In genomic region chr11:130131957-130132850, GRCh38 we compare ENCODE assay signal across 8 cellular contexts. TPM values are rescaled to one million over a fixed set of nuclear protein-coding genes. Genes with fewer than 3 reads are reported as not detected.
DNase-seq lines count a peak whose midpoint lies in the region; ATAC-seq and TF ChIP-seq lines count a peak whose summit lies in the region.

No MANE protein-coding gene starts in this region.

- intact Hi-C loops in CD14-positive monocyte (cut with micrococcal nuclease) (loop anchor here (2.0 to 5.0 kb wide), 2 partner anchors 130 to 209 kb away; partner anchors contain the start of gene PRDM10 (in 1 of the 2)), Panc1 (cut with micrococcal nuclease; ENCODE audit: unreplicated experiment) (loop anchor here (1.0 to 2.0 kb wide), 2 partner anchors 139 to 208 kb away; no protein-coding TSS in a partner anchor), gastrocnemius medialis (cut with DNase I; ENCODE audit: low total_unique reads) (loop anchor here (1.0 to 2.0 kb wide), 2 partner anchors 61 to 209 kb away; no protein-coding TSS in a partner anchor)

- POLR2A ChIA-PET in Panc1 (lab: Charles Lee) = interaction anchor here (0.6 to 0.7 kb wide), 4 partner anchors 62 to 307 kb away, joined by 3 to 4 read pairs (median 4); partner anchors contain the start of gene APLP2

- H3K36me3 ChIP-seq in Panc1 (ENCODE audit: control insufficient read depth, insufficient read depth, low read length) = peaks cover 50% of the 10 kb centered on the region
- H3K36me3 ChIP-seq in cardiac muscle cell = peaks cover 46% of the 10 kb centered on the region
- H3K36me3 ChIP-seq in gastrocnemius medialis = peaks cover 0 to 75% of the 10 kb centered on the region in 2 donors

- no peaks in the 10 kb centered on the region for H3K9me3 Mint-ChIP-seq in CD14-positive monocyte

- CTCF ChIA-PET in Panc1 (lab: Charles Lee) = interaction anchor here (0.6 to 2.1 kb wide), 22 partner anchors 15 to 347 kb away, joined by 3 to 33 read pairs (median 4); partner anchors contain the start of genes APLP2, NFRKB and PRDM10

- no peak overlapping the region for H3K4me3 Mint-ChIP-seq in CD14-positive monocyte

- peaks cover 0 to 2% (median 0%) of the 10 kb centered on the region in 3 donors for H3K27me3 Mint-ChIP-seq in CD14-positive monocyte (ENCODE audit: low read depth in 3 of 3)

- DNase-seq in CD14-positive monocyte (ENCODE audit: low spot score) (no peak), HuH-7.5 (ENCODE audit: low spot score) (peak; percentile 70), Panc1 (ENCODE audit: low read depth, low spot score) (peak; percentile 72), cardiac muscle cell (ENCODE audit: low read depth in 1 of 2, low spot score in 1 of 2) (peak; percentile 57 to 79), gastrocnemius medialis (peak in 1 of 2 donors; percentile 38), hippocampal formation (lab: John Stamatoyannopoulos, UW) (no peak)
- peak; percentile 34 for DNase-seq in activated effector memory CD4-positive, alpha-beta T cell treated with Interleukin-2 at 50 U/mL for 16 hours

- H3K4me3 ChIP-seq in Panc1 (ENCODE audit: low read depth in 2 of 2, low read length in 2 of 2) = no peak overlapping the region
- H3K4me3 ChIP-seq in cardiac muscle cell = no peak overlapping the region
- H3K4me3 ChIP-seq in gastrocnemius medialis = no peak overlapping the region

- H3K27ac ChIP-seq in Panc1 (ENCODE audit: low read length) (no peak overlapping the region), cardiac muscle cell (peak overlapping the region; percentile 53), gastrocnemius medialis (no peak overlapping the region)

- ATAC-seq in GM18907 (IDR thresholded peaks at IDR 0.05; ENCODE audit: unreplicated experiment) (peak; percentile 68), Panc1 (peak; percentile 85), gastrocnemius medialis (peak; percentile 76 to 95)

- H3K4me1 ChIP-seq in Panc1 (ENCODE audit: control insufficient read depth, insufficient read depth, low read length) (no peaks in the 10 kb centered on the region), cardiac muscle cell (ENCODE audit: low read depth) (peaks cover 14% of the 10 kb centered on the region), gastrocnemius medialis (peaks cover 12% of the 10 kb centered on the region in 2 donors)

- no peak for TF ChIP-seq POLR2A in gastrocnemius medialis (IDR thresholded peaks at IDR 0.05)

- peaks cover 10% of the 10 kb centered on the region for H3K4me1 Mint-ChIP-seq in CD14-positive monocyte

- H3K9me3 ChIP-seq in Panc1 (ENCODE audit: control insufficient read depth, insufficient read depth, low read depth, low read length) (no peaks in the 10 kb centered on the region), cardiac muscle cell (ENCODE audit: low read depth) (no peaks in the 10 kb centered on the region), gastrocnemius medialis (no peaks in the 10 kb centered on the region)

- peaks cover 93 to 98% of the 10 kb centered on the region in 2 donors for H3K36me3 Mint-ChIP-seq in CD14-positive monocyte

- BruUV-seq in Panc1 (replicated peaks; lab: Mats Ljungman, UMichigan) = no TSS peak

- TF ChIP-seq CTCF in CD14-positive monocyte (IDR thresholded peaks at IDR 0.05) (peak; percentile 94), Panc1 (IDR thresholded peaks at IDR 0.05) (peak; percentile 94), cardiac muscle cell (IDR thresholded peaks at IDR 0.05; ENCODE audit: low read depth, low read length) (peak; percentile 81), gastrocnemius medialis (IDR thresholded peaks at IDR 0.05 in 4 of 5, conservative IDR thresholded peaks at IDR 0.05 in 1 of 5) (peak; percentile 59 to 80 (median 74))

- H3K27ac Mint-ChIP-seq in CD14-positive monocyte = peak overlapping the region; percentile 74 to 92 (median 82)

- in situ Hi-C loops in Panc1 (cut with HindIII; ENCODE audit: low pct_unique_long_range_greater_than_20kb, low sequenced_read_pairs) (no loop called here), gastrocnemius medialis (cut with MboI; ENCODE audit: low sequenced_read_pairs in 4 of 4) (loop anchor here in 3 of 4 donors (5.0 kb wide), 1 partner anchor 205 kb away; no protein-coding TSS in a partner anchor)

- H3K27me3 ChIP-seq in Panc1 (ENCODE audit: control insufficient read depth, insufficient read depth, low read length) (no peaks in the 10 kb centered on the region), cardiac muscle cell (no peaks in the 10 kb centered on the region), gastrocnemius medialis (no peaks in the 10 kb centered on the region)

RNA-seq across cellular contexts. Expression of gene ST14, which starts 27.4 kb away (rescaled TPM):
- polyA plus RNA-seq in CD14-positive monocyte (10 to 100 TPM; 13.3 to 23.6 TPM), cardiac muscle cell (0.61 TPM in 1 of 2 replicates, not detected in the other)
- total RNA-seq in Panc1 (2021; ENCODE audit: unreplicated experiment) (1.8 TPM), cardiac muscle cell (0.12 and 0.21 TPM in 2 replicates), gastrocnemius medialis (1 to 10 TPM in 3 of 4 donors, under 1 TPM in 1; 0.20 to 2.2 (median 1.3) TPM)
- polyA plus RNA-seq in Panc1 (2012; ENCODE audit: insufficient read length) = 1.9 TPM

Comparison
In these comparisons a context has a peak if more than half of its experiments do, and no peak if none do; other contexts are left out.
1. DNase-seq: peak in HuH-7.5 (single experiment), Panc1 (single experiment), activated effector memory CD4-positive, alpha-beta T cell treated with Interleukin-2 at 50 U/mL for 16 hours (single experiment) and cardiac muscle cell (2 of 2); none in CD14-positive monocyte (single experiment) and hippocampal formation (0 of 2).
2. Peak in every context shown above with its lines, with median percentiles within 50 percentile points of each other: CTCF ChIP-seq and ATAC-seq.